In the genomic region with DNA sequence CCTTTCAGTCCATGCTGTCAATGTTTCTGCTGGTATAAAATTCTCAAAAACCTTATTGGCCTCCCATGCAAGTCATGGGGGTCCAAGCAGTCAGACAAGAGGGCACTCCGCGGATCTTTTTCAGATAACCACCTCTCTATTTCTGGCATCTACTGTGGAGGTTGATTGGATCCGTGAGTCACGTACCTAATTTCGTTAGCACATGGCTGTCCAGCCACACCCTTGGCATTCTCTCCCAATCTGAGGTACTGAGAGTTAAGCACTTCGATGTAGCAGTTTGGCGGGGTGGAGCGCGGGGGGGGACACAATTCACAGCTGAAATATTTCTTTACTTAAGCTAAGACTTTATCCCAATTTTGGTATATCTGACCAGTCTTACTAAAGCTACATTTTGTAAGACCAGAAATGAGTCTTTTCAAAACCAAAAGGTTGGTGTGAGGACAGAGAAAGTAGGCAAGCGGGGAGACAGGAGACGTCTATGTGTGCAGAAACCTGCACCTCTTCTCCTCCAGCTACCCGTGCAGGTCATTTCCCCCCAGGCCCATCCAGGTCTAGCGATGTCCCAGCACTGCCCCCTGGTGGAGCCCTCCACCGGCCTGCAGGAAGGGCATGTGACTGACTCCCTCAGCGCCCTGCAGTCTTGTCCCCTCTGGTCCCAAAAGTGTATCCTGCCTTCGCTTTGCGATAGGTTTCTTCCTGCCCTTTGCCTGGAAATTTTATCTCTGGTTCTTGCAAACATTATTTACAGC, we compare ENCODE assay signal across 8 cellular contexts.
DNase-seq lines count a peak whose midpoint lies in the region; ATAC-seq and TF ChIP-seq lines count a peak whose summit lies in the region.

No MANE protein-coding gene starts in this region.

- H3K4me3 Mint-ChIP-seq in stimulated activated memory B cell treated with anti-CD40 and anti-IgM and Interleukin-4, amounts not matched to agents 10 μg/mL and 1 μg/mL and 100 μg/mL, for 72 hours = no peak overlapping the region

- peak; percentile 7 for DNase-seq in ACHN
- peak; percentile 27 for DNase-seq in H4 (ENCODE audit: low spot score)
- DNase-seq in RWPE2 (ENCODE audit: low spot score) = no peak
- DNase-seq in amniotic epithelial cell (ENCODE audit: low read depth) = peak; percentile 10
- no peak for DNase-seq in right lobe of liver
- no peak for DNase-seq in AML-193 (lab: John Stamatoyannopoulos, UW)
- no peak for DNase-seq in SW480 (ENCODE audit: low spot score)

- H3K27me3 Mint-ChIP-seq in stimulated activated memory B cell treated with anti-CD40 and anti-IgM and Interleukin-4, amounts not matched to agents 10 μg/mL and 1 μg/mL and 100 μg/mL, for 72 hours = no peaks in the 10 kb centered on the region

- H3K9me3 Mint-ChIP-seq in stimulated activated memory B cell treated with anti-CD40 and anti-IgM and Interleukin-4, amounts not matched to agents 10 μg/mL and 1 μg/mL and 100 μg/mL, for 72 hours = no peaks in the 10 kb centered on the region

- WGBS in right lobe of liver (ENCODE audit: insufficient coverage, low coverage, low lambda C conversion rate, missing lambda C conversion rate) = 96% methylated on average over 7 of the region's 17 CpGs

- intact Hi-C loops in right lobe of liver (cut with DNase I) = no loop called here

- peak; percentile 35 for TF ChIP-seq CTCF in RWPE2 (IDR thresholded peaks at IDR 0.05; ENCODE audit: poor library complexity, severe bottlenecking)
- TF ChIP-seq CTCF in right lobe of liver (IDR thresholded peaks at IDR 0.05) = peak; percentile 21 to 50 (median 32)

- H3K4me3 ChIP-seq in RWPE2 (ENCODE audit: severe bottlenecking) (no peak overlapping the region), right lobe of liver (no peak overlapping the region)

- no peaks in the 10 kb centered on the region for H3K9me3 ChIP-seq in RWPE2 (ENCODE audit: severe bottlenecking)
- no peaks in the 10 kb centered on the region for H3K9me3 ChIP-seq in right lobe of liver

- peaks cover 5% of the 10 kb centered on the region for H3K36me3 Mint-ChIP-seq in stimulated activated memory B cell treated with anti-CD40 and anti-IgM and Interleukin-4, amounts not matched to agents 10 μg/mL and 1 μg/mL and 100 μg/mL, for 72 hours

- H3K27me3 ChIP-seq in RWPE2 (ENCODE audit: insufficient read depth, poor library complexity, severe bottlenecking) (no peaks in the 10 kb centered on the region), right lobe of liver (no peaks in the 10 kb centered on the region)

- peak overlapping the region; percentile 97 for H3K27ac ChIP-seq in RWPE2 (ENCODE audit: poor library complexity, severe bottlenecking)
- H3K27ac ChIP-seq in right lobe of liver = no peak overlapping the region

- no peak overlapping the region for H3K27ac Mint-ChIP-seq in stimulated activated memory B cell treated with anti-CD40 and anti-IgM and Interleukin-4, amounts not matched to agents 10 μg/mL and 1 μg/mL and 100 μg/mL, for 72 hours

- in situ Hi-C loops in ACHN (cut with HindIII; ENCODE audit: low pct_ligation_motif_present, low pct_unique_long_range_greater_than_20kb, low sequenced_read_pairs) = no loop called here

- H3K4me1 ChIP-seq in RWPE2 (ENCODE audit: insufficient read depth, poor library complexity, severe bottlenecking) (peaks cover 57% of the 10 kb centered on the region), right lobe of liver (no peaks in the 10 kb centered on the region)

- TF ChIP-seq POLR2A in right lobe of liver (IDR thresholded peaks at IDR 0.05) = no peak

- H3K4me1 Mint-ChIP-seq in stimulated activated memory B cell treated with anti-CD40 and anti-IgM and Interleukin-4, amounts not matched to agents 10 μg/mL and 1 μg/mL and 100 μg/mL, for 72 hours = no peaks in the 10 kb centered on the region

- no peak for ATAC-seq in RWPE2 (ENCODE audit: low read depth)
- peak in 3 of 4 donors; percentile 55 to 72 (median 55) for ATAC-seq in right lobe of liver
- ATAC-seq in stimulated activated memory B cell treated with anti-CD40 and anti-IgM and Interleukin-4, amounts not matched to agents 10 μg/mL and 1 μg/mL and 100 μg/mL, for 72 hours = peak; percentile 56

- H3K36me3 ChIP-seq in RWPE2 (ENCODE audit: low read depth) (peaks cover 21% of the 10 kb centered on the region), right lobe of liver (peaks cover 0 to 15% (median 0%) of the 10 kb centered on the region in 4 donors)

Comparison
In these comparisons a context has a peak if more than half of its experiments do, and no peak if none do; other contexts are left out.
1. DNase-seq: peak in ACHN (single experiment), H4 (single experiment) and amniotic epithelial cell (single experiment); none in RWPE2 (single experiment), right lobe of liver (0 of 3), AML-193 (0 of 2) and SW480 (single experiment).